Comparison of ENCODE assay signal across 11 cellular contexts in the genomic region with DNA sequence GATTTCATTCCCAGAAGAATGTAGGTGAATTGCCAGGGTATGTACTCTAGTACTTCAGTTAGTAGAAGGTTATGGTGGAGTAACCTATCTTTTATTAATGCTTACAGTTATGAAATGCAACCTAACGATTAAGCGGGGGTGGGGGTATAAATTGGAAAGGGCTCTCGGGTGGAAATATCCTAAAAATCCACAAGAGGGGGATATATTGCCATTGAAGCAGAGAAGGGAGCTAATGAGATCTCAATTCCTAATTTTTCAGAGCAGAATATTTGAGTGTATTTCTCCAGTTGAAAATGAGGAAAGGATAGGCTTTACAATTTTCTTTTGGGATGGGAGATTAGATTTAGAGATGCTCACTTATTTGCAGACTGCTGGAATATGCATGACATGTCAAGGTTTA.
DNase-seq lines count a peak whose midpoint lies in the region; ATAC-seq and TF ChIP-seq lines count a peak whose summit lies in the region.
"Had no signal": no experiment of that assay in that cellular context is flagged by ENCODE, and none has a peak within 500 bp of the region (broad histone marks: within the 10 kb centered on the region; RNA-seq: fewer than 3 reads in every experiment).

No MANE protein-coding gene starts in this region.

- H3K27me3 ChIP-seq in A673 (replicated peaks; ENCODE audit: insufficient read depth, low read depth, low read length, poor library complexity) (no peaks in the 10 kb centered on the region), RWPE2 (ENCODE audit: insufficient read depth, poor library complexity, severe bottlenecking) (no peaks in the 10 kb centered on the region)

- CTCF ChIA-PET in A673 (lab: Charles Lee): interaction anchor here (0.6 to 1.3 kb wide), 6 partner anchors 94 to 165 kb away, joined by 3 to 13 read pairs (median 4); no protein-coding TSS in a partner anchor
- CTCF ChIA-PET in HEK293 (lab: Yijun Ruan, JAX): interaction anchor here (0.5 to 1.1 kb wide), 7 partner anchors 19 to 619 kb away, joined by 3 to 4 read pairs (median 3); no protein-coding TSS in a partner anchor

- H3K9me3 ChIP-seq in A673 (ENCODE audit: low read depth, low read length, poor library complexity, severe bottlenecking) (no peaks in the 10 kb centered on the region), HEK293 (ENCODE audit: control insufficient read depth, insufficient read depth, low read depth, low read length) (no peaks in the 10 kb centered on the region), RWPE2 (ENCODE audit: severe bottlenecking) (no peaks in the 10 kb centered on the region)

- no peaks in the 10 kb centered on the region for H3K36me3 ChIP-seq in A673 (ENCODE audit: insufficient read depth, low read length, poor library complexity, severe bottlenecking)
- no peaks in the 10 kb centered on the region for H3K36me3 ChIP-seq in HEK293 (ENCODE audit: control insufficient read depth in 2 of 2, insufficient read depth in 1 of 2, low read length in 2 of 2)
- no peaks in the 10 kb centered on the region for H3K36me3 ChIP-seq in RWPE2 (ENCODE audit: low read depth)

- ATAC-seq in RWPE2 (ENCODE audit: low read depth): no peak
- no peak for ATAC-seq in HG02973 (IDR thresholded peaks at IDR 0.05; ENCODE audit: unreplicated experiment)

- DNase-seq in A673 (ENCODE audit: low spot score) (peak; percentile 71), RWPE2 (ENCODE audit: low spot score) (no peak), hepatic stellate cell (ENCODE audit: low spot score) (peak; percentile 9), GF-D8 (lab: John Stamatoyannopoulos, UW) (no peak), DMS114 treated with DMSO at 0.1 percent for 48 hours (lab: John Stamatoyannopoulos, UW; ENCODE audit: unreplicated experiment) (no peak), cortex of kidney (lab: John Stamatoyannopoulos, UW) (no peak)
- DNase-seq: activated CD4-positive, alpha-beta T cell treated with anti-CD3 and anti-CD28 coated beads, Interleukin-2, amount 10 ng/mL, durations not matched to agents 7 days and 5 days; central memory CD4-positive, alpha-beta T cell; stimulated activated CD4-positive, alpha-beta T cell treated with anti-CD3 and anti-CD28 coated beads, Interleukin-15, amount 100 ng/mL, for 24 hours had no signal

- no peak overlapping the region for H3K27ac ChIP-seq in A673 (ENCODE audit: low read depth, low read length, poor library complexity, severe bottlenecking)
- H3K27ac ChIP-seq in HEK293 (ENCODE audit: extremely low read depth, low read depth, low read length): no peak overlapping the region
- H3K27ac ChIP-seq in RWPE2 (ENCODE audit: poor library complexity, severe bottlenecking): no peak overlapping the region

- intact Hi-C loops in A673 (cut with micrococcal nuclease; ENCODE audit: unreplicated experiment): loop anchor here (5.0 to 10.0 kb wide), 2 partner anchors 312 to 504 kb away; no protein-coding TSS in a partner anchor

- H3K4me1 ChIP-seq in A673 (ENCODE audit: insufficient read depth, low read length, poor library complexity, severe bottlenecking) (peaks cover 45% of the 10 kb centered on the region), HEK293 (ENCODE audit: control insufficient read depth, insufficient read depth, low read length) (no peaks in the 10 kb centered on the region), RWPE2 (ENCODE audit: insufficient read depth, poor library complexity, severe bottlenecking) (no peaks in the 10 kb centered on the region)

- TF ChIP-seq CTCF in A673 (conservative IDR thresholded peaks at IDR 0.05; ENCODE audit: low read depth, low read length) (peak; percentile 73), HEK293 (tag by site-specific recombination; IDR thresholded peaks at IDR 0.05) (no peak), RWPE2 (IDR thresholded peaks at IDR 0.05; ENCODE audit: poor library complexity, severe bottlenecking) (peak; percentile 26)

- POLR2A ChIA-PET in A673 (lab: Charles Lee; ENCODE audit: low non-redundant PET): interaction anchor here (0.6 kb wide), 1 partner anchor 110 kb away, joined by 4 read pairs; no protein-coding TSS in a partner anchor
- POLR2A ChIA-PET in HEK293 (lab: Yijun Ruan, JAX): no interaction called here

- BruUV-seq in A673 (replicated peaks; lab: Mats Ljungman, UMichigan): no TSS peak

- H3K4me3 ChIP-seq in A673 (ENCODE audit: low read depth, low read length, poor library complexity, severe bottlenecking) (no peak overlapping the region), HEK293 (ENCODE audit: low read depth, low read length) (no peak overlapping the region), RWPE2 (ENCODE audit: severe bottlenecking) (no peak overlapping the region)

TF ChIP-seq in HEK293, 187 proteins besides CTCF, POLR2A, EP300 and RAD21:
- peak; percentile 57 for TF ChIP-seq ZNF654 (tag by site-specific recombination; IDR thresholded peaks at IDR 0.05; ENCODE audit: low read depth)
- TF ChIP-seq YY1 (tag by site-specific recombination; IDR thresholded peaks at IDR 0.05): no peak

Comparison
In these comparisons a context has a peak if more than half of its experiments do, and no peak if none do; other contexts are left out.
1. DNase-seq: peak in A673 (single experiment) and hepatic stellate cell (single experiment); none in RWPE2 (single experiment), GF-D8 (single experiment), DMS114 treated with DMSO at 0.1 percent for 48 hours (single experiment) and cortex of kidney (single experiment).